In the genomic region with DNA sequence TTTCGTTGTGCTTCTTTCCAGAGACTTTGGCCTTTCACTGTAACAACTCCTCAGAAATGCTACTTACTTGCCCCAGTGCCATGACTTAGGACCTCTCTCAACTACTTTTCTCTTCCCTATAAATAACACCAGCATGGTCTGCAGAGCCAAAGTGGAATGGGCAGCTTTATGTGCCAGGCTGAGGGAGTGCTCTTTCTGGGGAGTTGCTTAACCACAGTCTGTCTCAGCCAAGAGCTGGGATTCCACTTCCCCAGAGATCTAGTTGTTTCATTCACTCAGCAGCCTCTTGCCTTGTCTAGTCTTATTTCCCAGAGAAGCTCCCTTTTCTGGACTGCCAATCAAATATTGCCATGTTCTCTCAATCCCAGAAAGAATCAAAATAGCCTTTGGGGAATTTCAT, we compare ENCODE assay signal across 30 cellular contexts.
"Had no signal": no experiment of that assay in that cellular context is flagged by ENCODE, and none has a peak within 500 bp of the region (broad histone marks: within the 10 kb centered on the region; RNA-seq: fewer than 3 reads in every experiment).

No MANE protein-coding gene starts in this region.

- H3K36me3 ChIP-seq: adrenal gland, brain microvascular endothelial cell, breast epithelium had no signal

- DNase-seq: activated B cell treated with CpG ODN at 0.5 μM for 24 hours; activated CD4-positive, alpha-beta memory T cell treated with anti-CD3 and anti-CD28 coated beads for 36 hours; activated CD4-positive, alpha-beta T cell treated with anti-CD3 and anti-CD28 coated beads for 4 hours; activated CD4-positive, alpha-beta T cell treated with anti-CD3 and anti-CD28 coated beads, Interleukin-2, amount 50 U/mL, for 1 hour; activated CD4-positive, alpha-beta T cell treated with anti-CD3 and anti-CD28 coated beads, Interleukin-2, amount 50 U/mL, for 4 hours; activated CD4-positive, CD25-positive, alpha-beta regulatory T cell treated with anti-CD3 and anti-CD28 coated beads, Interleukin-2, amount 50 U/mL, for 72 hours; activated CD8-positive, alpha-beta memory T cell treated with anti-CD3 and anti-CD28 coated beads, Interleukin-2, amount 50 U/mL, for 4 hours; activated CD8-positive, alpha-beta T cell treated with anti-CD3 and anti-CD28 coated beads for 36 hours; activated effector memory CD4-positive, alpha-beta T cell treated with anti-CD3 and anti-CD28 coated beads, Interleukin-2, amount 50 U/mL, for 16 hours; activated gamma-delta T cell treated with Interleukin-2 at 50 U/mL for 16 hours; activated naive CD4-positive, alpha-beta T cell; activated naive CD4-positive, alpha-beta T cell treated with anti-CD3 and anti-CD28 coated beads for 36 hours; activated naive CD4-positive, alpha-beta T cell treated with anti-CD3 and anti-CD28 coated beads, Interleukin-2, amount 50 U/mL, for 16 hours; activated naive CD8-positive, alpha-beta T cell treated with anti-CD3 and anti-CD28 coated beads for 36 hours; activated T-cell treated with anti-CD3 and anti-CD28 coated beads for 4 hours; activated T-cell treated with anti-CD3 and anti-CD28 coated beads, Interleukin-2, amount 50 U/mL, for 1 hour; activated T-cell treated with anti-CD3 and anti-CD28 coated beads, Interleukin-2, amount 50 U/mL, for 4 hours; activated T-cell treated with anti-CD3 and anti-CD28 coated beads, Interleukin-2, amount 50 U/mL, for 72 hours; adrenal gland; amniotic stem cell; aorta; body of pancreas; brain microvascular endothelial cell; central memory CD4-positive, alpha-beta T cell; T-helper 2 cell; T-helper 9 cell had no signal

- ATAC-seq: activated CD8-positive, alpha-beta T cell treated with anti-CD3 and anti-CD28 coated beads for 36 hours; activated naive CD4-positive, alpha-beta T cell treated with anti-CD3 and anti-CD28 coated beads, Interleukin-2, amount 50 U/mL, for 72 hours; activated T-cell treated with anti-CD3 and anti-CD28 coated beads, Interleukin-2, amount 50 U/mL, for 4 hours; activated T-cell treated with anti-CD3 and anti-CD28 coated beads, Interleukin-2, amount 50 U/mL, for 72 hours; activated T-helper 17 cell treated with anti-CD3 and anti-CD28 coated beads, Interleukin-2, amount 50 U/mL, for 72 hours; body of pancreas had no signal

- H3K4me1 ChIP-seq: adrenal gland, body of pancreas, breast epithelium had no signal

- H3K4me3 ChIP-seq: adrenal gland, body of pancreas, breast epithelium had no signal

- H3K27me3 ChIP-seq: adrenal gland, body of pancreas, brain microvascular endothelial cell, breast epithelium had no signal

- H3K27ac ChIP-seq: adrenal gland, body of pancreas, brain microvascular endothelial cell, breast epithelium, VCaP had no signal

- H3K9me3 ChIP-seq: adrenal gland, body of pancreas, breast epithelium had no signal
